9 cellular contexts compared by ENCODE assay signal in the genomic region with DNA sequence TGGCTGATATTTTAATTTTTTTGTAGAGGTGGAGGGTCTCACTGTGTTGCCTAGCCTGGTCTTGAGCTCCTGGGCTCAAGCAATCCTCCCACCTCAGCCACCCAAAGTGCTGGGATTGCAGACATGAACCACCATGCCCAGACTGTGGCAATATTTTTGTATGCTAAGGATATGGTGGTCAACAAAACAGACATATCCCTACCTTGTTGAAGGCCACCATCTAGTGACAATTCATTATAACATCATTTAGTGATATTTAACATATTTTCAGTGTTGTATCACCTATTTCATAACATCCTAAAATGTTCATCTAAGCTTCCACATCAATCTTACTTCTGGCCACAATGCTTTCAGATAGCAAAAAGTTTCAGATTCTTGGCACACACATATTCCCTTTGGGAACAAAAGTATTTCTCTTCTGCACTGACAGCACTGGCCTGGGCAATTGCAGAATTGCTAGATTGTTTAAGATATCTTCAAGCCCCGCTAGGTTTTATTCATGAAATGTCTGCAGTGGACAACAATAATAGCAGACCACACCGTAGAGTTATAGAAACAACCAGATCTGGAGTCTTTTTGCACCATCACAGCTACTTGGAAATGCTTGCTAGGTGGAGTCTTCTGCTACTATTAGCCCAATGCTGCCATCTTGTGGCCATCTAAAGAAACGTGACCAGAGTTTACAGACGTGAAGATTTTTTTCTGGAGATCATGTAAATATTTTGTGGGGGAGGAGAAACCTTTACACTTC. TPM values are rescaled to one million over a fixed set of nuclear protein-coding genes. Genes with fewer than 3 reads are reported as not detected.
A peak's percentile ranks its signal among the peaks of the same experiment; 100 is the strongest.
DNase-seq lines count a peak whose midpoint lies in the region; ATAC-seq, FAIRE-seq and TF ChIP-seq lines count a peak whose summit lies in the region.
"Had no signal": no experiment of that assay in that cellular context is flagged by ENCODE, and none has a peak within 500 bp of the region (broad histone marks: within the 10 kb centered on the region; RNA-seq: fewer than 3 reads in every experiment).

No MANE protein-coding gene starts in this region.

- no peaks in the 10 kb centered on the region for H3K27me3 ChIP-seq in hepatocyte
- no peaks in the 10 kb centered on the region for H3K27me3 ChIP-seq in small intestine (ENCODE audit: control insufficient read depth in 2 of 2, insufficient read depth in 2 of 2, low read length in 2 of 2)

- no peaks in the 10 kb centered on the region for H4K20me1 ChIP-seq in hepatocyte (ENCODE audit: insufficient read depth, poor library complexity, severe bottlenecking)

- intact Hi-C loops in posterior vena cava (cut with DNase I) = loop anchor here (5.0 to 10.0 kb wide), 3 partner anchors 82 to 115 kb away; partner anchors contain the start of gene CTNNA3 (in 1 of the 2)

- no peak overlapping the region for H2AFZ ChIP-seq in hepatocyte

- peaks cover 24% of the 10 kb centered on the region for H3K4me1 Mint-ChIP-seq in T-helper 17 cell

- ATAC-seq in HG02588 (IDR thresholded peaks at IDR 0.05; ENCODE audit: unreplicated experiment) (peak; percentile 38), T-helper 17 cell (peak; percentile 88)

- peak overlapping the region; percentile 41 for H3K27ac Mint-ChIP-seq in T-helper 17 cell

- H3K4me3 ChIP-seq in GM12865 (ENCODE audit: low read depth, low read length) (no peak overlapping the region), astrocyte of the cerebellum (ENCODE audit: low read depth, low read length) (no peak overlapping the region), hepatocyte (no peak overlapping the region), small intestine (ENCODE audit: low read depth in 1 of 2, low read length in 2 of 2) (no peak overlapping the region)
- H3K4me3 ChIP-seq: skin epidermis had no signal

- 1% methylated on average over 4 of the region's 4 CpGs for WGBS in hepatocyte (ENCODE audit: low lambda C conversion rate, missing lambda C conversion rate)
- WGBS in small intestine, 3 donors = 0 to 2% (median 1%) methylated on average over 4 of the region's 4 CpGs

- TF ChIP-seq CTCF in GM12865 (IDR thresholded peaks at IDR 0.05; ENCODE audit: insufficient read depth, low read depth, low read length, missing control alignments) = peak; percentile 72
- peak; percentile 67 for TF ChIP-seq CTCF in astrocyte of the cerebellum (IDR thresholded peaks at IDR 0.05; ENCODE audit: low read depth, low read length, missing control alignments)
- peak; percentile 96 for TF ChIP-seq CTCF in hepatocyte (IDR thresholded peaks at IDR 0.05; ENCODE audit: poor library complexity)

- H3K79me2 ChIP-seq in hepatocyte = no peaks in the 10 kb centered on the region

- H3K4me1 ChIP-seq in hepatocyte (ENCODE audit: insufficient read depth) (no peaks in the 10 kb centered on the region), small intestine (ENCODE audit: control insufficient read depth in 2 of 2, insufficient read depth in 1 of 2, low read depth in 1 of 2, low read length in 1 of 2) (peaks cover 5 to 7% of the 10 kb centered on the region in 2 donors)

- DNase-seq in GM12865 (ENCODE audit: low read depth) = peak; percentile 91
- DNase-seq in NCI-H1417 (lab: John Stamatoyannopoulos, UW) = peak; percentile 38 to 86 (median 60)
- peak; percentile 30 to 58 (median 35) for DNase-seq in T-helper 17 cell
- peak; percentile 83 for DNase-seq in astrocyte of the cerebellum (ENCODE audit: low read depth)
- DNase-seq in hepatocyte (ENCODE audit: low spot score) = peak; percentile 90
- DNase-seq in small intestine = peak; percentile 74
- no peak for DNase-seq in posterior vena cava (ENCODE audit: low spot score)

- H3K36me3 Mint-ChIP-seq in T-helper 17 cell (ENCODE audit: low read depth) = no peaks in the 10 kb centered on the region

- no peak overlapping the region for H3K4me2 ChIP-seq in hepatocyte

- no peaks in the 10 kb centered on the region for H3K9me2 ChIP-seq in hepatocyte (replicated peaks; ENCODE audit: insufficient read depth)

- H3K4me3 Mint-ChIP-seq in T-helper 17 cell = no peak overlapping the region

- H3K9me3 ChIP-seq in T-helper 17 cell (ENCODE audit: control insufficient read depth, low read length, poor library complexity, severe bottlenecking) = no peaks in the 10 kb centered on the region
- no peaks in the 10 kb centered on the region for H3K9me3 ChIP-seq in hepatocyte (ENCODE audit: low read depth)
- H3K9me3 ChIP-seq in small intestine (ENCODE audit: control insufficient read depth, low read depth) = no peaks in the 10 kb centered on the region

- H3K27ac ChIP-seq in hepatocyte = no peak overlapping the region
- H3K27ac ChIP-seq in small intestine (ENCODE audit: low read depth in 1 of 2, low read length in 1 of 2) = no peak overlapping the region
- H3K27ac ChIP-seq: skin epidermis had no signal

- H3K36me3 ChIP-seq in hepatocyte (replicated peaks; ENCODE audit: insufficient read depth, low read depth) = no peaks in the 10 kb centered on the region
- H3K36me3 ChIP-seq in small intestine (ENCODE audit: control insufficient read depth in 2 of 2, insufficient read depth in 2 of 2, low read length in 2 of 2) = no peaks in the 10 kb centered on the region

- no peak for FAIRE-seq in small intestine (lab: Jason Lieb, UNC)

- no peaks in the 10 kb centered on the region for H3K27me3 Mint-ChIP-seq in T-helper 17 cell

- in situ Hi-C loops in astrocyte of the cerebellum (cut with HindIII; ENCODE audit: low sequenced_read_pairs) = no loop called here

RNA-seq across cellular contexts. Expression of gene DNAJC12, which starts 58.4 kb away (rescaled TPM):
- not detected for total RNA-seq in T-helper 17 cell
- 13.4 and 16.7 TPM in 2 replicates for total RNA-seq in hepatocyte
- polyA plus RNA-seq in hepatocyte = 6.2 and 8.1 TPM in 2 replicates
- polyA plus RNA-seq in small intestine = 1 to 10 TPM; 4.6 to 7.8 (median 5.8) TPM
- total RNA-seq in posterior vena cava = 1 to 10 TPM; 2.7 to 4.0 TPM
